In genomic region chr1:91520940-91521507, GRCh38 we compare ENCODE assay signal across 19 cellular contexts. TPM values are rescaled to one million over a fixed set of nuclear protein-coding genes. Genes with fewer than 3 reads are reported as not detected.
DNase-seq lines count a peak whose midpoint lies in the region; ATAC-seq and TF ChIP-seq lines count a peak whose summit lies in the region.
"Had no signal": no experiment of that assay in that cellular context is flagged by ENCODE, and none has a peak within 500 bp of the region (broad histone marks: within the 10 kb centered on the region; RNA-seq: fewer than 3 reads in every experiment).

No MANE protein-coding gene starts in this region.

- TF ChIP-seq POLR2A in heart left ventricle (IDR thresholded peaks at IDR 0.05), result no peak

- no peak overlapping the region for H3K4me3 Mint-ChIP-seq in T-helper 1 cell treated with Interleukin-12 subunit alpha and Interleukin-12 subunit beta and Interleukin-4 antibody, amounts not matched to agents 30 μg/mL and 1 μg/mL, for 36 hours
- no peak overlapping the region for H3K4me3 Mint-ChIP-seq in stimulated activated naive CD8-positive, alpha-beta T cell treated with anti-CD3 and anti-CD28 coated beads, Interleukin-15, amount 100 ng/mL, for 72 hours
- no peak overlapping the region for H3K4me3 Mint-ChIP-seq in Caco-2 (ENCODE audit: unreplicated experiment)
- H3K4me3 Mint-ChIP-seq: CD4-positive, alpha-beta T cell had no signal

- H3K27ac Mint-ChIP-seq in T-helper 1 cell treated with Interleukin-12 subunit alpha and Interleukin-12 subunit beta and Interleukin-4 antibody, amounts not matched to agents 30 μg/mL and 1 μg/mL, for 36 hours, result peak overlapping the region; percentile 4
- H3K27ac Mint-ChIP-seq in stimulated activated naive CD8-positive, alpha-beta T cell treated with anti-CD3 and anti-CD28 coated beads, Interleukin-15, amount 100 ng/mL, for 72 hours, result no peak overlapping the region
- no peak overlapping the region for H3K27ac Mint-ChIP-seq in Caco-2 (ENCODE audit: unreplicated experiment)
- H3K27ac Mint-ChIP-seq: CD4-positive, alpha-beta T cell had no signal

- H2BK5ac ChIP-seq in mesenchymal stem cell (ENCODE audit: low read depth, low read length, poor library complexity, severe bottlenecking), result no peak overlapping the region

- H2BK12ac ChIP-seq in mesenchymal stem cell (ENCODE audit: low read length in 2 of 2), result no peak overlapping the region

- H2AFZ ChIP-seq in mesenchymal stem cell (ENCODE audit: low read depth, low read length), result no peak overlapping the region

- CTCF ChIA-PET in Caco-2 (lab: Charles Lee), result no interaction called here

- no peak overlapping the region for H3K18ac ChIP-seq in mesenchymal stem cell (ENCODE audit: low read depth in 1 of 2, low read length in 2 of 2)

- TF ChIP-seq CTCF in Caco-2 (IDR thresholded peaks at IDR 0.05; ENCODE audit: insufficient read depth in 1 of 2, low read depth in 1 of 2, low read length in 1 of 2, severe bottlenecking in 1 of 2, unreplicated experiment in 1 of 2), result no peak
- TF ChIP-seq CTCF in heart left ventricle (IDR thresholded peaks at IDR 0.05), result no peak

- no peaks in the 10 kb centered on the region for H3K27me3 ChIP-seq in mesenchymal stem cell (ENCODE audit: control insufficient read depth in 1 of 2, insufficient read depth in 1 of 2, low read length in 2 of 2)
- no peaks in the 10 kb centered on the region for H3K27me3 ChIP-seq in Caco-2 (replicated peaks; ENCODE audit: control insufficient read depth, insufficient read depth, low read length)
- H3K27me3 ChIP-seq in heart left ventricle, result no peaks in the 10 kb centered on the region
- H3K27me3 ChIP-seq: BE2C had no signal

- H3K36me3 Mint-ChIP-seq in T-helper 1 cell treated with Interleukin-12 subunit alpha and Interleukin-12 subunit beta and Interleukin-4 antibody, amounts not matched to agents 30 μg/mL and 1 μg/mL, for 36 hours (ENCODE audit: low read depth), result peaks cover 47% of the 10 kb centered on the region
- peaks cover 32% of the 10 kb centered on the region for H3K36me3 Mint-ChIP-seq in Caco-2 (ENCODE audit: insufficient read depth, unreplicated experiment)

- POLR2A ChIA-PET in Caco-2 (lab: Charles Lee), result no interaction called here

- H3K4me3 ChIP-seq in mesenchymal stem cell (ENCODE audit: insufficient read depth in 1 of 2, low read depth in 1 of 2, low read length in 2 of 2) (no peak overlapping the region), Caco-2 (ENCODE audit: low read depth, low read length) (no peak overlapping the region), heart left ventricle (no peak overlapping the region)

- no peak overlapping the region for H3K14ac ChIP-seq in mesenchymal stem cell (ENCODE audit: low read length in 2 of 2)

- peak overlapping the region; percentile 20 for H3K9ac ChIP-seq in mesenchymal stem cell (ENCODE audit: low read length)
- H3K9ac ChIP-seq: KMS-11 had no signal

- no peak overlapping the region for H4K8ac ChIP-seq in mesenchymal stem cell (ENCODE audit: low read length)

- H3K9me3 ChIP-seq in mesenchymal stem cell (ENCODE audit: control insufficient read depth, low read length), result no peaks in the 10 kb centered on the region
- no peaks in the 10 kb centered on the region for H3K9me3 ChIP-seq in Caco-2
- H3K9me3 ChIP-seq in heart left ventricle, result no peaks in the 10 kb centered on the region
- H3K9me3 ChIP-seq: BE2C had no signal

- WGBS in mesenchymal stem cell, result 85% methylated on average over 1 of the region's 2 CpGs
- 68 to 90% (median 75%) methylated on average over 2 of the region's 2 CpGs for WGBS in heart left ventricle, 4 donors

- H4K91ac ChIP-seq in mesenchymal stem cell (ENCODE audit: low read length), result no peak overlapping the region

- H2BK15ac ChIP-seq in mesenchymal stem cell (ENCODE audit: low read depth, poor library complexity, severe bottlenecking), result no peak overlapping the region

- ATAC-seq in stimulated activated naive CD8-positive, alpha-beta T cell treated with anti-CD3 and anti-CD28 coated beads, Interleukin-15, Interleukin-2, amounts not matched to agents 100 U/mL and 50 U/mL, for 24 hours, result peak; percentile 45
- no peak for ATAC-seq in stimulated activated naive CD8-positive, alpha-beta T cell treated with anti-CD3 and anti-CD28 coated beads, Interleukin-15, amount 100 ng/mL, for 72 hours
- no peak for ATAC-seq in heart left ventricle
- ATAC-seq: HepG2 had no signal

- no peaks in the 10 kb centered on the region for H3K9me3 Mint-ChIP-seq in T-helper 1 cell treated with Interleukin-12 subunit alpha and Interleukin-12 subunit beta and Interleukin-4 antibody, amounts not matched to agents 30 μg/mL and 1 μg/mL, for 36 hours
- H3K9me3 Mint-ChIP-seq in stimulated activated naive CD8-positive, alpha-beta T cell treated with anti-CD3 and anti-CD28 coated beads, Interleukin-15, amount 100 ng/mL, for 72 hours, result peaks cover 0 to 5% of the 10 kb centered on the region in 2 donors
- H3K9me3 Mint-ChIP-seq in Caco-2 (ENCODE audit: unreplicated experiment), result no peaks in the 10 kb centered on the region
- H3K9me3 Mint-ChIP-seq: CD4-positive, alpha-beta T cell had no signal

- BruUV-seq in Caco-2 (replicated peaks; lab: Mats Ljungman, UMichigan), result no TSS peak

- H3K27ac ChIP-seq in mesenchymal stem cell (ENCODE audit: low read length, poor library complexity, severe bottlenecking) (no peak overlapping the region), heart left ventricle (no peak overlapping the region)
- H3K27ac ChIP-seq: 22Rv1, KMS-11 had no signal

- H2BK120ac ChIP-seq in mesenchymal stem cell (ENCODE audit: low read depth, low read length), result no peak overlapping the region

- H3K27me3 Mint-ChIP-seq in T-helper 1 cell treated with Interleukin-12 subunit alpha and Interleukin-12 subunit beta and Interleukin-4 antibody, amounts not matched to agents 30 μg/mL and 1 μg/mL, for 36 hours (ENCODE audit: low read depth), result no peaks in the 10 kb centered on the region
- no peaks in the 10 kb centered on the region for H3K27me3 Mint-ChIP-seq in stimulated activated naive CD8-positive, alpha-beta T cell treated with anti-CD3 and anti-CD28 coated beads, Interleukin-15, amount 100 ng/mL, for 72 hours
- H3K27me3 Mint-ChIP-seq in Caco-2 (ENCODE audit: insufficient read depth, unreplicated experiment), result no peaks in the 10 kb centered on the region
- H3K27me3 Mint-ChIP-seq: CD4-positive, alpha-beta T cell had no signal

- peaks cover 2% of the 10 kb centered on the region for H3K4me1 ChIP-seq in mesenchymal stem cell (ENCODE audit: control insufficient read depth, insufficient read depth, low read depth, low read length)
- no peaks in the 10 kb centered on the region for H3K4me1 ChIP-seq in Caco-2
- H3K4me1 ChIP-seq in heart left ventricle, result peaks cover 0 to 4% (median 0%) of the 10 kb centered on the region in 12 donors
- H3K4me1 ChIP-seq: BE2C had no signal

- peaks cover 34% of the 10 kb centered on the region for H3K4me1 Mint-ChIP-seq in T-helper 1 cell treated with Interleukin-12 subunit alpha and Interleukin-12 subunit beta and Interleukin-4 antibody, amounts not matched to agents 30 μg/mL and 1 μg/mL, for 36 hours (ENCODE audit: low read depth)
- peaks cover 37% of the 10 kb centered on the region for H3K4me1 Mint-ChIP-seq in stimulated activated naive CD8-positive, alpha-beta T cell treated with anti-CD3 and anti-CD28 coated beads, Interleukin-15, amount 100 ng/mL, for 72 hours
- peaks cover 8% of the 10 kb centered on the region for H3K4me1 Mint-ChIP-seq in Caco-2 (ENCODE audit: low read depth, unreplicated experiment)

- H3K4me2 ChIP-seq in mesenchymal stem cell (ENCODE audit: low read length, poor library complexity, severe bottlenecking), result no peak overlapping the region
- H3K4me2 ChIP-seq: KMS-11 had no signal

- H3K4ac ChIP-seq in mesenchymal stem cell (ENCODE audit: low read depth in 1 of 2, low read length in 2 of 2), result no peak overlapping the region

- intact Hi-C loops in Caco-2 (cut with micrococcal nuclease; ENCODE audit: unreplicated experiment) (no loop called here), heart left ventricle (cut with DNase I) (loop anchor here in 4 of 10 donors (10.0 kb wide), 3 partner anchors 174 to 364 kb away; partner anchors contain the start of gene TGFBR3 (in 1 of the 4))

- no peak overlapping the region for H3K23ac ChIP-seq in mesenchymal stem cell (ENCODE audit: low read length in 2 of 2)

- no peak overlapping the region for H2AK5ac ChIP-seq in mesenchymal stem cell (ENCODE audit: low read length, severe bottlenecking)

- no peak for DNase-seq in T-helper 1 cell
- DNase-seq in stimulated activated naive CD8-positive, alpha-beta T cell treated with anti-CD3 and anti-CD28 coated beads, Interleukin-15, Interleukin-2, amounts not matched to agents 100 U/mL and 50 U/mL, for 24 hours, result no peak
- no peak for DNase-seq in stimulated activated naive CD8-positive, alpha-beta T cell treated with anti-CD3 and anti-CD28 coated beads, Interleukin-15, amount 100 ng/mL, for 72 hours
- DNase-seq in mesenchymal stem cell, result no peak
- DNase-seq in OCI-M2 (lab: John Stamatoyannopoulos, UW; ENCODE audit: unreplicated experiment), result no peak
- no peak for DNase-seq in Caco-2
- no peak for DNase-seq in heart left ventricle
- DNase-seq: BE2C; CD4-positive, alpha-beta T cell; H7; NCI-H1436; NCI-H2029; NCI-H2171 treated with DMSO at 0.1 percent for 48 hours; NCI-H446 treated with DMSO at 0.1 percent for 48 hours; NK-92 treated with Interleukin-12 subunit alpha and Interleukin-12 subunit beta, amount 100 ng/mL, for 24 hours had no signal

- no peaks in the 10 kb centered on the region for H3K79me1 ChIP-seq in mesenchymal stem cell (replicated peaks; ENCODE audit: low read length, poor library complexity, severe bottlenecking)

- peaks cover 0 to 18% of the 10 kb centered on the region in 2 experiments for H3K36me3 ChIP-seq in mesenchymal stem cell (ENCODE audit: control insufficient read depth in 1 of 2, insufficient read depth in 2 of 2, low read depth in 1 of 2, low read length in 2 of 2)
- no peaks in the 10 kb centered on the region for H3K36me3 ChIP-seq in Caco-2 (ENCODE audit: control insufficient read depth, insufficient read depth, low read length)
- no peaks in the 10 kb centered on the region for H3K36me3 ChIP-seq in heart left ventricle

RNA-seq across cellular contexts. Expression of gene CDC7, which starts 20.4 kb away (rescaled TPM):
- 2.1 TPM for polyA plus RNA-seq in mesenchymal stem cell (2013, experiment 1 of 2)
- polyA plus RNA-seq in mesenchymal stem cell (2013, experiment 2 of 2), result 1.9 TPM
- total RNA-seq in Caco-2 (2022), result 17.6 and 19.4 TPM in 2 replicates
- total RNA-seq in heart left ventricle, result 1 to 10 TPM in 4 of 9 donors, under 1 TPM in 5; 0.36 to 6.3 (median 0.97) TPM
- polyA plus RNA-seq in heart left ventricle, result 1 to 10 TPM in 1 of 2 donors, under 1 TPM in 1; 0.30 to 1.2 TPM
